In genomic region chr5:173771743-173772406, GRCh38 we compare ENCODE assay signal across 24 cellular contexts.
DNase-seq lines count a peak whose midpoint lies in the region; ATAC-seq, FAIRE-seq and TF ChIP-seq lines count a peak whose summit lies in the region.
"Had no signal": no experiment of that assay in that cellular context is flagged by ENCODE, and none has a peak within 500 bp of the region (broad histone marks: within the 10 kb centered on the region; RNA-seq: fewer than 3 reads in every experiment).

No MANE protein-coding gene starts in this region.

- H3K9me2 ChIP-seq in OCI-LY7 (ENCODE audit: insufficient read depth, low read length): no peaks in the 10 kb centered on the region

- H3K4me2 ChIP-seq in OCI-LY7 (ENCODE audit: low read length) (peak overlapping the region; percentile 12; the same call in 1 of the 2 replicates), H1 (ENCODE audit: insufficient read depth in 1 of 2, low read depth in 2 of 2, low read length in 2 of 2) (no peak overlapping the region), neural progenitor cell (no peak overlapping the region)

- H3K27me3 ChIP-seq in H1 (replicated peaks in 1 of 4; ENCODE audit: control insufficient read depth in 3 of 4, extremely low read depth in 1 of 4, insufficient read depth in 3 of 4, low read length in 3 of 4): no peaks in the 10 kb centered on the region; a peak in 2 of 7 replicates
- no peaks in the 10 kb centered on the region for H3K27me3 ChIP-seq in neural progenitor cell
- H3K27me3 ChIP-seq: heart right ventricle had no signal

- H3K9me3 ChIP-seq in OCI-LY7 (ENCODE audit: low read length) (no peaks in the 10 kb centered on the region), H1 (ENCODE audit: insufficient read depth in 2 of 2, low read depth in 1 of 2, low read length in 1 of 2) (no peaks in the 10 kb centered on the region), neural progenitor cell (ENCODE audit: low read depth) (no peaks in the 10 kb centered on the region)
- H3K9me3 ChIP-seq: heart right ventricle had no signal

- peaks cover 15% of the 10 kb centered on the region for H3F3A ChIP-seq in neural progenitor cell (ENCODE audit: low read depth)

- H3K79me2 ChIP-seq in OCI-LY7 (ENCODE audit: insufficient read depth, low read depth, low read length) (no peaks in the 10 kb centered on the region), H1 (ENCODE audit: control insufficient read depth in 1 of 2, insufficient read depth in 2 of 2, low read length in 2 of 2) (no peaks in the 10 kb centered on the region), neural progenitor cell (ENCODE audit: low read depth) (no peaks in the 10 kb centered on the region)

- peaks cover 22% of the 10 kb centered on the region for H3K4me1 Mint-ChIP-seq in neural progenitor cell
- H3K4me1 Mint-ChIP-seq in type B pancreatic cell (ENCODE audit: unreplicated experiment): peaks cover 20% of the 10 kb centered on the region
- H3K4me1 Mint-ChIP-seq: activated naive CD4-positive, alpha-beta T cell treated with anti-CD3 and anti-CD28 coated beads, Interleukin-2, amount 50 U/mL, for 24 hours had no signal

- no peak overlapping the region for H3K56ac ChIP-seq in H1 (replicated peaks; ENCODE audit: insufficient read length, low read depth, low read length)

- H3K36me3 Mint-ChIP-seq in neural progenitor cell (no peaks in the 10 kb centered on the region), type B pancreatic cell (no peaks in the 10 kb centered on the region)
- H3K36me3 Mint-ChIP-seq: activated naive CD4-positive, alpha-beta T cell treated with anti-CD3 and anti-CD28 coated beads, Interleukin-2, amount 50 U/mL, for 24 hours; CD8-positive, alpha-beta T cell; natural killer cell treated with Interleukin-12 subunit alpha and Interleukin-12 subunit beta and Interleukin-15 and Interleukin-18, amount 100 ng/mL, for 72 hours; WTC11 had no signal

- H3K18ac ChIP-seq in H1 (ENCODE audit: extremely low read depth, low read length): no peak overlapping the region

- no peaks in the 10 kb centered on the region for H3K79me1 ChIP-seq in H1 (ENCODE audit: low read depth, low read length)

- no peak overlapping the region for H3K14ac ChIP-seq in H1 (ENCODE audit: insufficient read length)

- no peak for TF ChIP-seq RAD21 in H1 (IDR thresholded peaks at IDR 0.05 in 1 of 2, conservative IDR thresholded peaks at IDR 0.05 in 1 of 2; ENCODE audit: low read depth in 2 of 2, low read length in 2 of 2)

- no peak for FAIRE-seq in H1 (lab: Jason Lieb, UNC)

- H2AFZ ChIP-seq in OCI-LY7 (ENCODE audit: low read length) (peak overlapping the region; percentile 11; the same call in 1 of the 2 replicates), H1 (ENCODE audit: low read length) (no peak overlapping the region), neural progenitor cell (replicated peaks) (peak overlapping the region; percentile 98)

- ATAC-seq in Right ventricle myocardium superior (ENCODE audit: poor library complexity): no peak
- ATAC-seq: CD8-positive, alpha-beta T cell; HCT116; heart right ventricle; natural killer cell treated with Interleukin-12 subunit alpha and Interleukin-12 subunit beta and Interleukin-15 and Interleukin-18, amount 100 ng/mL, for 72 hours; PC-3; Right ventricle myocardium inferior had no signal

- H3K4ac ChIP-seq in H1 (replicated peaks; ENCODE audit: insufficient read length, low read depth, low read length): no peak overlapping the region

- POLR2A ChIA-PET in OCI-LY7 (lab: Charles Lee): interaction anchor here (1.2 kb wide), 1 partner anchor 24 kb away, joined by 3 read pairs; no protein-coding TSS in a partner anchor
- POLR2A ChIA-PET in H1 (lab: Charles Lee; ENCODE audit: partially characterized antibody): interaction anchor here (1.4 kb wide), 1 partner anchor 201 kb away, joined by 3 read pairs; no protein-coding TSS in a partner anchor

- no peak overlapping the region for H3K4me3 ChIP-seq in OCI-LY7 (ENCODE audit: low read depth, low read length, poor library complexity, severe bottlenecking)
- H3K4me3 ChIP-seq in H1 (ENCODE audit: extremely low read depth in 1 of 4, insufficient read depth in 2 of 4, low read depth in 3 of 4, low read length in 4 of 4): no peak overlapping the region
- no peak overlapping the region for H3K4me3 ChIP-seq in neural progenitor cell
- H3K4me3 ChIP-seq: heart right ventricle had no signal

- DNase-seq in OCI-LY7 (ENCODE audit: low spot score) (no peak), H1 (ENCODE audit: low read depth in 1 of 2, low spot score in 2 of 2) (no peak), neural progenitor cell (ENCODE audit: low spot score) (no peak), type B pancreatic cell (ENCODE audit: extremely low spot score, unreplicated experiment) (no peak), NCI-H2227 treated with DMSO at 0.1 percent for 48 hours (lab: John Stamatoyannopoulos, UW) (no peak), Right ventricle myocardium superior (no peak)
- DNase-seq: activated CD8-positive, alpha-beta memory T cell treated with anti-CD3 and anti-CD28 coated beads, Interleukin-2, amount 50 U/mL, for 4 hours; aorta; CD8-positive, alpha-beta T cell; central memory CD4-positive, alpha-beta T cell; heart right ventricle; midbrain; NCI-H1417; NCI-H2081; PC-3 had no signal

- TF ChIP-seq CTCF in OCI-LY7 (conservative IDR thresholded peaks at IDR 0.05; ENCODE audit: low read length) (no peak), H1 (IDR thresholded peaks at IDR 0.05; ENCODE audit: control extremely low read depth in 1 of 3, insufficient read depth in 1 of 3, low read depth in 1 of 3, low read length in 3 of 3) (no peak), neural progenitor cell (IDR thresholded peaks at IDR 0.05) (no peak), type B pancreatic cell (conservative IDR thresholded peaks at IDR 0.05) (no peak)

- H3K9ac ChIP-seq in H1 (replicated peaks in 1 of 4; ENCODE audit: extremely low read depth in 1 of 4, low read depth in 3 of 4, low read length in 3 of 4): no peak overlapping the region
- H3K9ac ChIP-seq in neural progenitor cell: no peak overlapping the region

- H2AK5ac ChIP-seq in H1 (ENCODE audit: low read depth, low read length): no peak overlapping the region

- no peak overlapping the region; the same call in 1 of the 2 replicates for H4K8ac ChIP-seq in H1 (ENCODE audit: extremely low read depth, insufficient read depth, low read length)

- H2BK20ac ChIP-seq in H1 (ENCODE audit: low read length): peak overlapping the region; percentile 73; the same call in 1 of the 2 replicates

- H3K4me1 ChIP-seq in OCI-LY7 (ENCODE audit: insufficient read depth, low read length, poor library complexity, severe bottlenecking) (peaks cover 38% of the 10 kb centered on the region), H1 (replicated peaks in 1 of 4; ENCODE audit: control insufficient read depth in 3 of 4, insufficient read depth in 4 of 4, low read length in 3 of 4) (peaks cover 3 to 7% (median 7%) of the 10 kb centered on the region in 4 experiments; a peak in 5 of 7 replicates), neural progenitor cell (peaks cover 17% of the 10 kb centered on the region)

- H3K27ac Mint-ChIP-seq in neural progenitor cell (no peak overlapping the region), type B pancreatic cell (no peak overlapping the region)
- H3K27ac Mint-ChIP-seq: activated naive CD4-positive, alpha-beta T cell treated with anti-CD3 and anti-CD28 coated beads, Interleukin-2, amount 50 U/mL, for 24 hours; CD8-positive, alpha-beta T cell; natural killer cell treated with Interleukin-12 subunit alpha and Interleukin-12 subunit beta and Interleukin-15 and Interleukin-18, amount 100 ng/mL, for 72 hours; progenitor cell of endocrine pancreas; T-helper 2 cell treated with Interferon-gamma antibody and Interleukin-4, amounts not matched to agents 5 μg/mL and 100 μg/mL, for 36 hours; WTC11 had no signal

- no peaks in the 10 kb centered on the region; the same call in 1 of the 2 replicates for H3K23me2 ChIP-seq in H1 (ENCODE audit: low read depth, low read length)

- TF ChIP-seq EP300 in H1 (IDR thresholded peaks at IDR 0.05; ENCODE audit: borderline replicate concordance in 1 of 2, low read depth in 2 of 2, low read length in 2 of 2): no peak

- no peaks in the 10 kb centered on the region for H3K9me3 Mint-ChIP-seq in neural progenitor cell
- H3K9me3 Mint-ChIP-seq in type B pancreatic cell: peaks cover 9% of the 10 kb centered on the region
- H3K9me3 Mint-ChIP-seq: activated naive CD4-positive, alpha-beta T cell treated with anti-CD3 and anti-CD28 coated beads, Interleukin-2, amount 50 U/mL, for 24 hours; CD8-positive, alpha-beta T cell; natural killer cell treated with Interleukin-12 subunit alpha and Interleukin-12 subunit beta and Interleukin-15 and Interleukin-18, amount 100 ng/mL, for 72 hours; T-helper 2 cell treated with Interferon-gamma antibody and Interleukin-4, amounts not matched to agents 5 μg/mL and 100 μg/mL, for 36 hours had no signal

- CTCF ChIA-PET in OCI-LY7 (lab: Charles Lee; ENCODE audit: unreplicated experiment): no interaction called here
- CTCF ChIA-PET in H1 (lab: Charles Lee; ENCODE audit: partially characterized antibody): interaction anchor here (1.0 to 1.4 kb wide), 3 partner anchors 15 to 153 kb away, joined by 3 to 5 read pairs (median 4); no protein-coding TSS in a partner anchor

- no peak for TF ChIP-seq POLR2A in H1 (IDR thresholded peaks at IDR 0.05; ENCODE audit: control extremely low read depth in 1 of 2, low read depth in 2 of 2, low read length in 2 of 2)

- peak overlapping the region; percentile 29; the same call in 1 of the 2 replicates for H2BK12ac ChIP-seq in H1 (ENCODE audit: low read depth, low read length)

- intact Hi-C loops in OCI-LY7 (cut with micrococcal nuclease; ENCODE audit: unreplicated experiment): no loop called here
- intact Hi-C loops in Right ventricle myocardium superior (cut with DNase I): no loop called here

- peak overlapping the region; percentile 39 for H2BK120ac ChIP-seq in H1 (replicated peaks; ENCODE audit: low read depth, low read length)

- H2BK5ac ChIP-seq in H1 (ENCODE audit: low read depth, low read length): no peak overlapping the region

- H4K20me1 ChIP-seq in OCI-LY7 (ENCODE audit: insufficient read depth, low read length) (no peaks in the 10 kb centered on the region), H1 (replicated peaks in 1 of 2; ENCODE audit: control insufficient read depth in 1 of 2, insufficient read depth in 2 of 2, low read length in 2 of 2) (no peaks in the 10 kb centered on the region), neural progenitor cell (ENCODE audit: low read depth) (no peaks in the 10 kb centered on the region)

- WGBS in H1 (ENCODE audit: extremely low coverage in 1 of 2, insufficient coverage in 1 of 2, insufficient read length in 1 of 2, insufficient replicate concordance in 2 of 2, low coverage in 1 of 2, low lambda C conversion rate in 2 of 2, missing lambda C conversion rate in 1 of 2), 2 experiments: 89% methylated on average over 11 of the region's 11 CpGs; no CpG with 5 or more reads in 1 of the 2 experiments

- H4K91ac ChIP-seq in H1 (replicated peaks; ENCODE audit: insufficient read length, low read length): no peak overlapping the region

- no peak overlapping the region for H3K23ac ChIP-seq in H1 (ENCODE audit: insufficient read length)

- H3K36me3 ChIP-seq in OCI-LY7 (ENCODE audit: insufficient read depth, low read length) (no peaks in the 10 kb centered on the region), H1 (ENCODE audit: control insufficient read depth in 2 of 4, insufficient read depth in 4 of 4, low read length in 3 of 4) (no peaks in the 10 kb centered on the region), neural progenitor cell (no peaks in the 10 kb centered on the region)
- H3K36me3 ChIP-seq: heart right ventricle had no signal

- no TSS peak for BruUV-seq in OCI-LY7 (replicated peaks; lab: Mats Ljungman, UMichigan)

- H3K27me3 Mint-ChIP-seq in neural progenitor cell (ENCODE audit: insufficient read depth, low read depth) (peaks cover 3% of the 10 kb centered on the region), type B pancreatic cell (peaks cover 4% of the 10 kb centered on the region)
- H3K27me3 Mint-ChIP-seq: activated naive CD4-positive, alpha-beta T cell treated with anti-CD3 and anti-CD28 coated beads, Interleukin-2, amount 50 U/mL, for 24 hours had no signal

- peak overlapping the region; percentile 73; the same call in 1 of the 2 replicates for H2BK15ac ChIP-seq in H1 (ENCODE audit: low read length)

- H3K27ac ChIP-seq in OCI-LY7 (ENCODE audit: low read depth, low read length, poor library complexity, severe bottlenecking): no peak overlapping the region
- H3K27ac ChIP-seq in H1 (ENCODE audit: low read depth, low read length): no peak overlapping the region
- H3K27ac ChIP-seq in neural progenitor cell: no peak overlapping the region
- H3K27ac ChIP-seq in temporal lobe (ENCODE audit: low read depth, low read length): peak overlapping the region; percentile 38
- H3K27ac ChIP-seq: epithelial cell of prostate had no signal

- no peak overlapping the region for H4K5ac ChIP-seq in H1 (ENCODE audit: insufficient read length, low read depth, low read length)

- H3K4me3 Mint-ChIP-seq in neural progenitor cell: no peak overlapping the region
- no peak overlapping the region for H3K4me3 Mint-ChIP-seq in type B pancreatic cell
- H3K4me3 Mint-ChIP-seq: activated naive CD4-positive, alpha-beta T cell treated with anti-CD3 and anti-CD28 coated beads, Interleukin-2, amount 50 U/mL, for 24 hours; CD8-positive, alpha-beta T cell; natural killer cell treated with Interleukin-12 subunit alpha and Interleukin-12 subunit beta and Interleukin-15 and Interleukin-18, amount 100 ng/mL, for 72 hours; T-helper 2 cell treated with Interferon-gamma antibody and Interleukin-4, amounts not matched to agents 5 μg/mL and 100 μg/mL, for 36 hours; WTC11 had no signal
